In the genomic region with DNA sequence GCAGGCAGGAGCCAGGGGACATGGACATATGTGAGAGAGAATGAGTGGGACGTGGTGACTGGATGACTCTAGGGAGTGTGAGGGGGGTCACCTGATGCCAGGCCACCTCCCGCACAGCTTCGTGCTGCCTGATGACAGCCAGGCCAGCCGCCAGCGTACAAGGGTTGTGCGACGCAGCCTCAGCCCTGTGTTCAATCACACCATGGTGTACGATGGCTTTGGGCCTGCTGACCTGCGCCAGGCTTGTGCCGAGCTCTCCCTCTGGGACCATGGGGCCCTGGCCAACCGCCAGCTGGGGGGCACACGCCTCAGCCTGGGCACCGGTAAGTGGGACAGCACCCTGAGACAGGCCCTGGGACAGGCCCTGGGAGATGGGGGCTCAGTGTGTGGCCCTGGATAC, we compare ENCODE assay signal across 19 cellular contexts. TPM values are rescaled to one million over a fixed set of nuclear protein-coding genes. Genes with fewer than 3 reads are reported as not detected.
"Had no signal": no experiment of that assay in that cellular context is flagged by ENCODE, and none has a peak within 500 bp of the region (broad histone marks: within the 10 kb centered on the region; RNA-seq: fewer than 3 reads in every experiment).

No MANE protein-coding gene starts in this region.

- H3K27ac ChIP-seq: adrenal gland, coronary artery, esophagus muscularis mucosa, ovary, thoracic aorta, upper lobe of right lung had no signal

- FAIRE-seq: keratinocyte had no signal

- H3K27me3 ChIP-seq: ovary, upper lobe of right lung had no signal

- DNase-seq: activated CD4-positive, alpha-beta memory T cell treated with anti-CD3 and anti-CD28 coated beads for 36 hours; activated CD4-positive, alpha-beta T cell treated with anti-CD3 and anti-CD28 coated beads for 36 hours; activated CD8-positive, alpha-beta memory T cell treated with anti-CD3 and anti-CD28 coated beads, Interleukin-2, amount 10 ng/mL, durations not matched to agents 7 days and 5 days; activated naive CD4-positive, alpha-beta T cell treated with anti-CD3 and anti-CD28 coated beads, Interleukin-2, amount 10 ng/mL, durations not matched to agents 7 days and 5 days; activated T-cell treated with anti-CD3 and anti-CD28 coated beads, Interleukin-2, amount 50 U/mL, for 1 hour; adrenal gland; hippocampal formation; ovary; stimulated activated CD4-positive, alpha-beta T cell treated with anti-CD3 and anti-CD28 coated beads, Interleukin-2, amount 100 ng/mL, for 24 hours; T-helper 2 cell; upper lobe of right lung had no signal

- H3K36me3 ChIP-seq: ovary had no signal

- ATAC-seq: activated CD4-positive, alpha-beta T cell treated with anti-CD3 and anti-CD28 coated beads for 36 hours; activated CD8-positive, alpha-beta memory T cell treated with anti-CD3 and anti-CD28 coated beads, Interleukin-2, amount 10 ng/mL, durations not matched to agents 7 days and 5 days; upper lobe of right lung had no signal

- H3K9me3 ChIP-seq: adrenal gland, esophagus muscularis mucosa, ovary, thoracic aorta, upper lobe of right lung had no signal

- H3K4me3 ChIP-seq: adrenal gland, coronary artery, esophagus muscularis mucosa, ovary, thoracic aorta, upper lobe of right lung had no signal

RNA-seq across cellular contexts. Expression of a gene that starts 21.5 kb away (rescaled TPM):
- total RNA-seq: activated CD4-positive, alpha-beta memory T cell treated with anti-CD3 and anti-CD28 coated beads for 36 hours; activated CD4-positive, alpha-beta T cell treated with anti-CD3 and anti-CD28 coated beads for 36 hours; activated CD8-positive, alpha-beta memory T cell treated with anti-CD3 and anti-CD28 coated beads, Interleukin-2, amount 10 ng/mL, durations not matched to agents 7 days and 5 days; activated T-helper 2 cell treated with anti-CD3 and anti-CD28 coated beads, Interferon-gamma antibody, Interleukin-2, Interleukin-4, amounts not matched to agents 10 μg/mL and 5 μg/mL and 100 μg/mL, durations not matched to agents 14 hours and 24 hours and 36 hours; glomerular endothelial cell had no signal
- polyA plus RNA-seq: keratinocyte had no signal

RNA-seq across cellular contexts. Expression of a gene that starts 30.0 kb away (rescaled TPM):
- total RNA-seq: activated CD4-positive, alpha-beta memory T cell treated with anti-CD3 and anti-CD28 coated beads for 36 hours; activated CD4-positive, alpha-beta T cell treated with anti-CD3 and anti-CD28 coated beads for 36 hours; activated CD8-positive, alpha-beta memory T cell treated with anti-CD3 and anti-CD28 coated beads, Interleukin-2, amount 10 ng/mL, durations not matched to agents 7 days and 5 days; activated T-helper 2 cell treated with anti-CD3 and anti-CD28 coated beads, Interferon-gamma antibody, Interleukin-2, Interleukin-4, amounts not matched to agents 10 μg/mL and 5 μg/mL and 100 μg/mL, durations not matched to agents 14 hours and 24 hours and 36 hours; esophagus muscularis mucosa; glomerular endothelial cell; liver; mesenteric fat pad; thoracic aorta had no signal
- polyA plus RNA-seq: liver had no signal
